In genomic region chr2:73614105-73614504, GRCh38 we compare ENCODE assay signal across 24 cellular contexts. TPM values are rescaled to one million over a fixed set of nuclear protein-coding genes. Genes with fewer than 3 reads are reported as not detected.
"Had no signal": no experiment of that assay in that cellular context is flagged by ENCODE, and none has a peak within 500 bp of the region (broad histone marks: within the 10 kb centered on the region; RNA-seq: fewer than 3 reads in every experiment).

No MANE protein-coding gene starts in this region.

- H3K9me3 Mint-ChIP-seq: dendritic cell treated with granulocyte-macrophage colony-stimulating factor and Interleukin-4, amounts not matched to agents 40 ng/mL and 50 ng/mL, for 4 days; nephron progenitor cell; type B pancreatic cell had no signal

- H3K27ac ChIP-seq: cardiac muscle cell, gastrocnemius medialis, heart left ventricle, left lung, right atrium auricular region, testis had no signal

- H3K9me3 ChIP-seq: gastrocnemius medialis, heart left ventricle, left lung, right atrium auricular region, testis had no signal

- H3K4me3 Mint-ChIP-seq: activated naive CD8-positive, alpha-beta T cell; dendritic cell treated with granulocyte-macrophage colony-stimulating factor and Interleukin-4, amounts not matched to agents 40 ng/mL and 50 ng/mL, for 4 days; nephron progenitor cell; type B pancreatic cell had no signal

- H3K4me3 ChIP-seq: cardiac muscle cell, gastrocnemius medialis, heart left ventricle, left lung, right atrium auricular region, testis had no signal

- H3K4me1 ChIP-seq: gastrocnemius medialis, left lung, right atrium auricular region, testis had no signal

- ATAC-seq: esophagus mucosa, gastrocnemius medialis, left lung had no signal

- H3K27me3 Mint-ChIP-seq: activated naive CD8-positive, alpha-beta T cell; dendritic cell treated with granulocyte-macrophage colony-stimulating factor and Interleukin-4, amounts not matched to agents 40 ng/mL and 50 ng/mL, for 4 days; progenitor cell of endocrine pancreas; type B pancreatic cell had no signal

- DNase-seq: activated CD4-positive, alpha-beta T cell treated with anti-CD3 and anti-CD28 coated beads, Interleukin-2, amount 50 U/mL, for 1 hour; activated effector memory CD4-positive, alpha-beta T cell treated with Interleukin-2 at 50 U/mL for 16 hours; activated T-cell treated with anti-CD3 and anti-CD28 coated beads for 4 hours; amygdala; effector CD8-positive, alpha-beta T cell; gastrocnemius medialis; heart left ventricle; left lung; nephron progenitor cell; occipital lobe; stimulated activated CD4-positive, alpha-beta T cell treated with anti-CD3 and anti-CD28 coated beads, Interleukin-12 subunit alpha, Interleukin-12 subunit beta, amount 100 ng/mL, for 4 hours; testis had no signal

- H3K27me3 ChIP-seq: cardiac muscle cell, gastrocnemius medialis, heart left ventricle, left lung, right atrium auricular region, testis had no signal

- H3K36me3 Mint-ChIP-seq: type B pancreatic cell had no signal

- H3K36me3 ChIP-seq: cardiac muscle cell, gastrocnemius medialis, right atrium auricular region had no signal

RNA-seq across cellular contexts. Expression of gene NAT8, which starts 28.1 kb away (rescaled TPM):
- total RNA-seq: cardiac muscle cell; chondrocyte; esophagus mucosa; heart left ventricle; kidney epithelial cell; left lung; lung microvascular endothelial cell; myocyte; occipital lobe; progenitor cell of endocrine pancreas; right atrium auricular region; T-helper 2 cell treated with Interferon-gamma antibody and Interleukin-4, amounts not matched to agents 100 ng/mL and 5 ng/mL, for 36 hours; testis had no signal
